ENCODE assay signal across 1 cellular context in genomic region chr3:64684715-64685261, GRCh38.
TF ChIP-seq lines count a peak whose summit lies in the region.

No MANE protein-coding gene starts in this region.

TF ChIP-seq in WTC11, 78 proteins besides CTCF, POLR2A, EP300 and RAD21 (continued from another document):
- TF ChIP-seq HMGXB4 (CRISPR knock-in tag; IDR thresholded peaks at IDR 0.05) (no peak), ZNF232 (CRISPR knock-in tag; IDR thresholded peaks at IDR 0.05) (no peak), USF1 (CRISPR knock-in tag; IDR thresholded peaks at IDR 0.05) (no peak)
